In the genomic region with DNA sequence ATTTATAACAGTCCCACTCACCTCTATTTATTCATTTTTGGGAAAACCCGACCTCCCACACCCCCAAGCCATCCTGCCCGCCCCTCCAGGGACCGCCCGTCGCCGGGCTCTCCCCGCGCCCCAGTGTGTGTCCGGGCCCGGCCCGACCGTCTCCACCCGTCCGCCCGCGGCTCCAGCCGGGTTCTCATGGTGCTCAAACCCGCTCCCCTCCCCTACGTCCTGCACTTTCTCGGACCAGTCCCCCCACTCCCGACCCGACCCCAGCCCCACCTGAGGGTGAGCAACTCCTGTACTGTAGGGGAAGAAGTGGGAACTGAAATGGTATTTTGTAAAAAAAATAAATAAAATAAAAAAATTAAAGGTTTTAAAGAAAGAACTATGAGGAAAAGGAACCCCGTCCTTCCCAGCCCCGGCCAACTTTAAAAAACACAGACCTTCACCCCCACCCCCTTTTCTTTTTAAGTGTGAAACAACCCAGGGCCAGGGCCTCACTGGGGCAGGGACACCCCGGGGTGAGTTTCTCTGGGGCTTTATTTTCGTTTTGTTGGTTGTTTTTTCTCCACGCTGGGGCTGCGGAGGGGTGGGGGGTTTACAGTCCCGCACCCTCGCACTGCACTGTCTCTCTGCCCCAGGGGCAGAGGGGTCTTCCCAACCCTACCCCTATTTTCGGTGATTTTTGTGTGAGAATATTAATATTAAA, we compare ENCODE assay signal across 7 cellular contexts. TPM values are rescaled to one million over a fixed set of nuclear protein-coding genes. Genes with fewer than 3 reads are reported as not detected.
DNase-seq lines count a peak whose midpoint lies in the region; ATAC-seq and TF ChIP-seq lines count a peak whose summit lies in the region.
"Had no signal": no experiment of that assay in that cellular context is flagged by ENCODE, and none has a peak within 500 bp of the region (broad histone marks: within the 10 kb centered on the region; RNA-seq: fewer than 3 reads in every experiment).

No MANE protein-coding gene starts in this region.

- DNase-seq in cardiac muscle cell (ENCODE audit: low read depth in 1 of 2, low spot score in 1 of 2) (no peak), Right ventricle myocardium inferior (ENCODE audit: missing footprints) (no peak), thyroid gland (no peak)
- DNase-seq in activated CD4-positive, CD25-positive, alpha-beta regulatory T cell treated with anti-CD3 and anti-CD28 coated beads, Interleukin-2, amount 50 U/mL, for 72 hours = no peak
- DNase-seq: NCI-H226 had no signal

- TF ChIP-seq CTCF in cardiac muscle cell (IDR thresholded peaks at IDR 0.05; ENCODE audit: low read depth, low read length) (no peak), thyroid gland (IDR thresholded peaks at IDR 0.05) (no peak)

- H3K9me3 ChIP-seq in cardiac muscle cell (ENCODE audit: low read depth) (no peaks in the 10 kb centered on the region), iPS-15b (ENCODE audit: control insufficient read depth, insufficient read depth, low read length) (no peaks in the 10 kb centered on the region), thyroid gland (no peaks in the 10 kb centered on the region)

- intact Hi-C loops in Right ventricle myocardium inferior (cut with DNase I) = loop anchor here (10.0 kb wide), 2 partner anchors 279 to 301 kb away; a partner anchor contains a TSS
- intact Hi-C loops in thyroid gland (cut with DNase I) = no loop called here

- peaks cover 27% of the 10 kb centered on the region for H3K4me1 ChIP-seq in cardiac muscle cell (ENCODE audit: low read depth)
- H3K4me1 ChIP-seq in iPS-15b (ENCODE audit: control insufficient read depth, insufficient read depth, low read length) = peaks cover 8% of the 10 kb centered on the region
- H3K4me1 ChIP-seq in thyroid gland = peaks cover 22 to 37% of the 10 kb centered on the region in 2 donors

- 80 to 81% methylated on average over 31 of the region's 31 CpGs for WGBS in thyroid gland, 2 donors

- TF ChIP-seq POLR2A in thyroid gland (IDR thresholded peaks at IDR 0.05) = no peak

- H3K27ac ChIP-seq in cardiac muscle cell (peak overlapping the region; percentile 18), thyroid gland (peak overlapping the region in 2 of 3 donors; percentile 88 to 92)

- no peak for ATAC-seq in Right ventricle myocardium inferior
- ATAC-seq in GM21717 (IDR thresholded peaks at IDR 0.05; ENCODE audit: unreplicated experiment) = no peak

- no peak overlapping the region for H3K4me3 ChIP-seq in cardiac muscle cell
- H3K4me3 ChIP-seq in iPS-15b (ENCODE audit: low read depth, low read length) = peak overlapping the region; percentile 35
- no peak overlapping the region for H3K4me3 ChIP-seq in thyroid gland (replicated peaks in 1 of 3)

- H3K9ac ChIP-seq in iPS-15b (ENCODE audit: low read depth, low read length) = no peak overlapping the region

- H3K36me3 ChIP-seq in cardiac muscle cell = peaks cover 25% of the 10 kb centered on the region
- peaks cover 7% of the 10 kb centered on the region for H3K36me3 ChIP-seq in iPS-15b (ENCODE audit: control insufficient read depth, insufficient read depth, low read length)
- peaks cover 22 to 31% of the 10 kb centered on the region in 2 donors for H3K36me3 ChIP-seq in thyroid gland

- H3K27me3 ChIP-seq in cardiac muscle cell (no peaks in the 10 kb centered on the region), iPS-15b (ENCODE audit: control insufficient read depth, insufficient read depth, low read length) (peaks cover 52% of the 10 kb centered on the region), thyroid gland (no peaks in the 10 kb centered on the region)

RNA-seq across cellular contexts. Expression of a gene that starts 0.6 kb away (rescaled TPM):
- 27.4 and 51.2 TPM in 2 replicates for total RNA-seq in cardiac muscle cell
- 31.3 and 66.1 TPM in 2 replicates for polyA plus RNA-seq in cardiac muscle cell
- 35.4 TPM for total RNA-seq in Right ventricle myocardium inferior
- 10 to 100 TPM; 12.3 to 39.5 (median 18.4) TPM for total RNA-seq in thyroid gland

RNA-seq across cellular contexts. Expression of a gene that starts 3.1 kb away (rescaled TPM):
- total RNA-seq in cardiac muscle cell (107 and 130 TPM in 2 replicates), Right ventricle myocardium inferior (105 TPM), thyroid gland (100 to 1,000 TPM in 2 of 4 donors, 10 to 100 TPM in 2; 24.6 to 180 (median 79.6) TPM)
- polyA plus RNA-seq in cardiac muscle cell = 158 and 168 TPM in 2 replicates

RNA-seq across cellular contexts. Expression of a gene that starts 3.6 kb away (rescaled TPM):
- 14.0 and 14.3 TPM in 2 replicates for total RNA-seq in cardiac muscle cell
- 10.7 and 13.7 TPM in 2 replicates for polyA plus RNA-seq in cardiac muscle cell
- 21.7 TPM for total RNA-seq in Right ventricle myocardium inferior
- 10 to 100 TPM; 14.9 to 29.5 (median 23.5) TPM for total RNA-seq in thyroid gland

RNA-seq across cellular contexts. Expression of a gene that starts 20.2 kb away (rescaled TPM):
- total RNA-seq in cardiac muscle cell (11.1 and 20.8 TPM in 2 replicates), Right ventricle myocardium inferior (25.0 TPM), thyroid gland (10 to 100 TPM in 2 of 4 donors, 1 to 10 TPM in 2; 4.8 to 14.4 (median 10.4) TPM)
- polyA plus RNA-seq in cardiac muscle cell = 9.0 and 9.7 TPM in 2 replicates

RNA-seq across cellular contexts. Expression of a gene that starts 34.4 kb away (rescaled TPM):
- total RNA-seq in cardiac muscle cell = 40.2 and 64.7 TPM in 2 replicates
- 15.9 and 19.7 TPM in 2 replicates for polyA plus RNA-seq in cardiac muscle cell
- total RNA-seq in Right ventricle myocardium inferior = 18.0 TPM
- 100 to 1,000 TPM in 1 of 4 donors, 10 to 100 TPM in 3; 78.9 to 117 (median 91.4) TPM for total RNA-seq in thyroid gland
